ENCODE assay signal across 1 cellular context in genomic region chr17:65099941-65100315, GRCh38.
TF ChIP-seq lines count a peak whose summit lies in the region.

No MANE protein-coding gene starts in this region.

TF ChIP-seq in HepG2, 621 proteins besides CTCF, POLR2A, EP300 and RAD21:
- no peak for TF ChIP-seq WIZ (CRISPR knock-in tag; IDR thresholded peaks at IDR 0.05)
- no peak for TF ChIP-seq NKX3-1 (CRISPR knock-in tag; IDR thresholded peaks at IDR 0.05)
- TF ChIP-seq CCAR2 (optimal IDR thresholded peaks at IDR 0.05; ENCODE audit: low read depth, low read length): peak; percentile 17
- no peak for TF ChIP-seq ETS1 (CRISPR knock-in tag; IDR thresholded peaks at IDR 0.05)
- no peak for TF ChIP-seq ZNF550 (CRISPR knock-in tag; IDR thresholded peaks at IDR 0.05; ENCODE audit: borderline replicate concordance)
- no peak for TF ChIP-seq ZNF615 (CRISPR knock-in tag; IDR thresholded peaks at IDR 0.05; ENCODE audit: borderline replicate concordance)
- TF ChIP-seq, protein P1, sequence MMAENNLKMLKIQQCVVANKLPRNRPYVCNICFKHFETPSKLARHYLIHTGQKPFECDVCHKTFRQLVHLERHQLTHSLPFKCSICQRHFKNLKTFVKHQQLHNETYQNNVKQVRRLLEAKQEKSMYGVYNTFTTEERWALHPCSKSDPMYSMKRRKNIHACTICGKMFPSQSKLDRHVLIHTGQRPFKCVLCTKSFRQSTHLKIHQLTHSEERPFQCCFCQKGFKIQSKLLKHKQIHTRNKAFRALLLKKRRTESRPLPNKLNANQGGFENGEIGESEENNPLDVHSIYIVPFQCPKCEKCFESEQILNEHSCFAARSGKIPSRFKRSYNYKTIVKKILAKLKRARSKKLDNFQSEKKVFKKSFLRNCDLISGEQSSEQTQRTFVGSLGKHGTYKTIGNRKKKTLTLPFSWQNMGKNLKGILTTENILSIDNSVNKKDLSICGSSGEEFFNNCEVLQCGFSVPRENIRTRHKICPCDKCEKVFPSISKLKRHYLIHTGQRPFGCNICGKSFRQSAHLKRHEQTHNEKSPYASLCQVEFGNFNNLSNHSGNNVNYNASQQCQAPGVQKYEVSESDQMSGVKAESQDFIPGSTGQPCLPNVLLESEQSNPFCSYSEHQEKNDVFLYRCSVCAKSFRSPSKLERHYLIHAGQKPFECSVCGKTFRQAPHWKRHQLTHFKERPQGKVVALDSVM (CRISPR knock-in tag; IDR thresholded peaks at IDR 0.05): no peak
- TF ChIP-seq ZFAT (CRISPR knock-in tag; conservative IDR thresholded peaks at IDR 0.05): no peak
